Comparison of ENCODE assay signal across 1 cellular context in genomic region chr4:169234137-169234855, GRCh38.
TF ChIP-seq lines count a peak whose summit lies in the region.

No MANE protein-coding gene starts in this region.

TF ChIP-seq in SK-N-SH, 30 proteins besides CTCF, POLR2A, EP300 and RAD21 (continued from another document):
- TF ChIP-seq REST (IDR thresholded peaks at IDR 0.05; ENCODE audit: low read depth, low read length), result no peak
